ENCODE assay signal across 18 cellular contexts in the genomic region with DNA sequence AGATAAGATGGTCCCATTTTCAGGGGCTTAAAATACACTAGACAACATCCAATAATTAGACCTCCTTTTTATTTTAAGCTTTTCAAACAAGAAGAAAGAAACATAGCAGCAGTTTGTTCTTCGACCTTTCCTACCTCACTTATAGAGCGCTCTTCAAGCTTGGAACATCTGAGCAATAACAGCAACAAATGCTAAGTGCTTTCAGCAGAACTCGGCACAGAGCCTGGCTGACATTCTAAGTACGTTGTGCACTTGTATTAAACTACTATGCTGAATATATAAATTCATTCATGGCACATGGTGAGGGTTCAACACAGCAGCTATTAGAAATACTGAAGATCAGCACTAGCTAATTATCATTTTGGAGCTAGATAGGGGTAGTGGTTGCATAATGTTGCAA.
A peak's percentile ranks its signal among the peaks of the same experiment; 100 is the strongest.
DNase-seq lines count a peak whose midpoint lies in the region; ATAC-seq, FAIRE-seq and TF ChIP-seq lines count a peak whose summit lies in the region.
"Had no signal": no experiment of that assay in that cellular context is flagged by ENCODE, and none has a peak within 500 bp of the region (broad histone marks: within the 10 kb centered on the region; RNA-seq: fewer than 3 reads in every experiment).

No MANE protein-coding gene starts in this region.

- H3K36me3 ChIP-seq in esophagus muscularis mucosa (no peaks in the 10 kb centered on the region), sigmoid colon (no peaks in the 10 kb centered on the region)
- H3K36me3 ChIP-seq: BLaER1 had no signal

- TF ChIP-seq POLR2A in esophagus muscularis mucosa (IDR thresholded peaks at IDR 0.05; ENCODE audit: low read depth) (no peak), sigmoid colon (IDR thresholded peaks at IDR 0.05) (no peak), GM12892 (IDR thresholded peaks at IDR 0.05; ENCODE audit: low read depth, low read length) (no peak)

- peak overlapping the region; percentile 35 to 69 (median 60) for H3K27ac ChIP-seq in esophagus muscularis mucosa (replicated peaks in 1 of 4)
- H3K27ac ChIP-seq in sigmoid colon, result peak overlapping the region in 3 of 4 donors; percentile 43 to 49 (median 44)
- H3K27ac ChIP-seq: 22Rv1, A549, BLaER1 had no signal

- TF ChIP-seq CTCF in esophagus muscularis mucosa (IDR thresholded peaks at IDR 0.05) (no peak), sigmoid colon (IDR thresholded peaks at IDR 0.05) (no peak)

- ATAC-seq in Right ventricle myocardium inferior, result peak; percentile 18
- no peak for ATAC-seq in left cardiac atrium
- peak; percentile 69 for ATAC-seq in left ventricle myocardium superior
- ATAC-seq in HG03460 (IDR thresholded peaks at IDR 0.05; ENCODE audit: unreplicated experiment), result no peak
- ATAC-seq: A549 had no signal

- H3K4me3 ChIP-seq in esophagus muscularis mucosa (no peak overlapping the region), sigmoid colon (no peak overlapping the region)
- H3K4me3 ChIP-seq: A549, BLaER1 had no signal

- H3K27me3 ChIP-seq in esophagus muscularis mucosa (no peaks in the 10 kb centered on the region), sigmoid colon (no peaks in the 10 kb centered on the region)
- H3K27me3 ChIP-seq: BLaER1 had no signal

- no peak for TF ChIP-seq EP300 in esophagus muscularis mucosa (IDR thresholded peaks at IDR 0.05)
- no peak for TF ChIP-seq EP300 in sigmoid colon (IDR thresholded peaks at IDR 0.05)

- WGBS in esophagus muscularis mucosa, result 47% methylated on average over 4 of the region's 4 CpGs
- WGBS in sigmoid colon, 2 donors, result 77 to 81% methylated on average over 4 of the region's 4 CpGs

- intact Hi-C loops in Right ventricle myocardium inferior (cut with DNase I), result no loop called here
- intact Hi-C loops in left cardiac atrium (cut with DNase I), result no loop called here
- intact Hi-C loops in esophagus muscularis mucosa (cut with DNase I), result no loop called here
- intact Hi-C loops in left ventricle myocardium superior (cut with micrococcal nuclease), result no loop called here
- intact Hi-C loops in sigmoid colon (cut with DNase I), result no loop called here

- no peak for FAIRE-seq in GM12892 (lab: Jason Lieb, UNC)
- FAIRE-seq: A549, H1 had no signal

- peaks cover 35 to 60% (median 43%) of the 10 kb centered on the region in 4 donors for H3K4me1 ChIP-seq in esophagus muscularis mucosa
- peaks cover 0 to 22% (median 16%) of the 10 kb centered on the region in 4 donors for H3K4me1 ChIP-seq in sigmoid colon
- H3K4me1 ChIP-seq: A549, BLaER1 had no signal

- DNase-seq in Right ventricle myocardium inferior (ENCODE audit: missing footprints), result no peak
- no peak for DNase-seq in left cardiac atrium
- peak; percentile 24 for DNase-seq in esophagus muscularis mucosa (ENCODE audit: extremely low spot score)
- no peak for DNase-seq in left ventricle myocardium superior
- peak; percentile 77 for DNase-seq in sigmoid colon
- no peak for DNase-seq in GM12892 (ENCODE audit: insufficient read length)
- DNase-seq in NCI-H82 treated with DMSO at 0.1 percent for 48 hours (lab: John Stamatoyannopoulos, UW; ENCODE audit: unreplicated experiment), result no peak
- DNase-seq: AML-193; CD4-positive, alpha-beta memory T cell; DMS153; DMS79; GDM1; H9 had no signal

- no peaks in the 10 kb centered on the region for H3K9me3 ChIP-seq in esophagus muscularis mucosa
- no peaks in the 10 kb centered on the region for H3K9me3 ChIP-seq in sigmoid colon
- H3K9me3 ChIP-seq: A549, BLaER1 had no signal

Comparison
In these comparisons a context has a peak if more than half of its experiments do, and no peak if none do; other contexts are left out.
1. ATAC-seq: peak in Right ventricle myocardium inferior (single experiment) and left ventricle myocardium superior (single experiment); none in left cardiac atrium (0 of 2) and HG03460 (single experiment).
2. DNase-seq: peak in esophagus muscularis mucosa (single experiment) and sigmoid colon (single experiment); none in Right ventricle myocardium inferior (single experiment), left cardiac atrium (single experiment), left ventricle myocardium superior (single experiment), GM12892 (single experiment) and NCI-H82 treated with DMSO at 0.1 percent for 48 hours (single experiment).